In the genomic region with DNA sequence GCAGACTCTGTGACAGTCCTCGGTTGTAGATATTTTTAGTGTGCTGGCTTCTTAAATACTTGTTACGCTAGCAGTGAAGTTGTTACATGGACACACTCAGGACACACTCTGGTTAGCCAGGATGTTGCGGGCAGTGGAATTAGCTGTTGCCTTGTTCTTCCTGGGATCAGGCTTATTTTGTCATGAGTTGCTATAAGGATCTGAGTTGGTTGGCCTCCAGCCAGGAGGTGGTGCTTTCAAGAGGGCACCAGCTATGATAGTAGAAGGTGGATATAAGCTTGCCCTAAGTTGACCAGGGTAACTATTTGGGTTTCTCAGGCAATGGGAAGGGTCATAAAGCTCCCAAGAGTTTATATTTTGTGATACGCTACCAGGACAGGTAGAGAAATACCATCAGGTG, we compare ENCODE assay signal across 36 cellular contexts.
"Had no signal": no experiment of that assay in that cellular context is flagged by ENCODE, and none has a peak within 500 bp of the region (broad histone marks: within the 10 kb centered on the region; RNA-seq: fewer than 3 reads in every experiment).

No MANE protein-coding gene starts in this region.

- H3K4me3 ChIP-seq: MG63 had no signal

- DNase-seq: Karpas-422, Kasumi-1, KG1, MG63, MM.1S, MV-4-11, NCI-H1048, NCI-H1092, NCI-H1092 treated with DMSO at 0.1 percent for 48 hours, NCI-H1105, NCI-H1105 treated with DMSO at 0.1 percent for 48 hours, NCI-H1417, NCI-H1417 treated with DMSO at 0.1 percent for 48 hours, NCI-H1436, NCI-H1436 treated with DMSO at 0.1 percent for 48 hours, NCI-H146, NCI-H1694, NCI-H1694 treated with DMSO at 0.1 percent for 48 hours, NCI-H187, NCI-H187 treated with DMSO at 0.1 percent for 48 hours, NCI-H1930, NCI-H2029, NCI-H2029 treated with DMSO at 0.1 percent for 48 hours, NCI-H2081, NCI-H2081 treated with DMSO at 0.1 percent for 48 hours, NCI-H2107, NCI-H2171, NCI-H2171 treated with DMSO at 0.1 percent for 48 hours, NCI-H2227 treated with DMSO at 0.1 percent for 48 hours, NCI-H226, NCI-H345, NCI-H446, NCI-H446 treated with DMSO at 0.1 percent for 48 hours, NCI-H510A, NCI-H510A treated with DMSO at 0.1 percent for 48 hours had no signal

- H3K36me3 ChIP-seq: MG63 had no signal

- H3K27ac ChIP-seq: KMS-11 had no signal

- H3K9me3 ChIP-seq: MG63 had no signal

- H3K9ac ChIP-seq: KMS-11 had no signal

- H3K27me3 ChIP-seq: MG63 had no signal

- H3K4me2 ChIP-seq: KMS-11 had no signal
